ENCODE assay signal across 1 cellular context in the genomic region with DNA sequence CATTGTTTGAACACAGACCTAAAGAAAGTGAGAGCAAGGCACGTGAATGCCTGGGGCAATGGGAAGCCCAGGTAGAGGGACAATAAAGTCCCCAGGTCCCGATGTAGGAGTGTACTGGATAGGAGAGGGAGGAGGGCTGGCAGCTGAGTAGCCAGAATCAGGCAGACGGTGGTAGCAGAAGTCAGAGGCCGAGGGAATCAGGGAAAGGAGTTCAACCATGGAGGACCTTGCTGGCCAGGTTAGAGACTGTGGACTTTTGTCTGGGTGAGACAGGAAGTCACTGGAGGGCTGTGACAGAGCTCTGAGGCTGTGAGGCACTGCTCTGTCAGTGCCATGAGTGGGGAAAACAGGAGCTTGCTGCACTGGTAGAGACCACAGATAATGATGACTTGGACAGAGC.
TF ChIP-seq lines count a peak whose summit lies in the region.

No MANE protein-coding gene starts in this region.

TF ChIP-seq in WTC11, 78 proteins besides CTCF, POLR2A, EP300 and RAD21:
- TF ChIP-seq, protein P1, sequence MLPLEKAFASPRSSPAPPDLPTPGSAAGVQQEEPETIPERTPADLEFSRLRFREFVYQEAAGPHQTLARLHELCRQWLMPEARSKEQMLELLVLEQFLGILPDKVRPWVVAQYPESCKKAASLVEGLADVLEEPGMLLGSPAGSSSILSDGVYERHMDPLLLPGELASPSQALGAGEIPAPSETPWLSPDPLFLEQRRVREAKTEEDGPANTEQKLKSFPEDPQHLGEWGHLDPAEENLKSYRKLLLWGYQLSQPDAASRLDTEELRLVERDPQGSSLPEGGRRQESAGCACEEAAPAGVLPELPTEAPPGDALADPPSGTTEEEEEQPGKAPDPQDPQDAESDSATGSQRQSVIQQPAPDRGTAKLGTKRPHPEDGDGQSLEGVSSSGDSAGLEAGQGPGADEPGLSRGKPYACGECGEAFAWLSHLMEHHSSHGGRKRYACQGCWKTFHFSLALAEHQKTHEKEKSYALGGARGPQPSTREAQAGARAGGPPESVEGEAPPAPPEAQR (CRISPR knock-in tag; IDR thresholded peaks at IDR 0.05), result no peak
